ENCODE assay signal across 1 cellular context in genomic region chr1:10473145-10473765, GRCh38.
TF ChIP-seq lines count a peak whose summit lies in the region.

No MANE protein-coding gene starts in this region.

TF ChIP-seq in K562, 482 proteins besides CTCF, POLR2A, EP300 and RAD21 (continued from another document and continues in another):
- TF ChIP-seq HES1 (IDR thresholded peaks at IDR 0.05; ENCODE audit: low read depth) (no peak), ATF7 (IDR thresholded peaks at IDR 0.05) (no peak), ZNF77 (CRISPR knock-in tag; IDR thresholded peaks at IDR 0.05) (no peak), ZNF785 (CRISPR knock-in tag; IDR thresholded peaks at IDR 0.05) (no peak), TFAM (CRISPR knock-in tag; conservative IDR thresholded peaks at IDR 0.05) (no peak), SUPT5H (IDR thresholded peaks at IDR 0.05) (no peak), ZNF311 (CRISPR knock-in tag; IDR thresholded peaks at IDR 0.05) (no peak), ADNP (tag; IDR thresholded peaks at IDR 0.05) (peak; percentile 8; the same call in 1 of the 2 replicates), SMARCB1 (IDR thresholded peaks at IDR 0.05; ENCODE audit: insufficient read length, low read depth) (no peak), ERF (CRISPR knock-in tag; IDR thresholded peaks at IDR 0.05) (no peak), ZNF263 (CRISPR knock-in tag; IDR thresholded peaks at IDR 0.05; ENCODE audit: borderline replicate concordance) (no peak), GABPA (tag; conservative IDR thresholded peaks at IDR 0.05; ENCODE audit: low read depth) (no peak), ZNF395 (CRISPR knock-in tag; IDR thresholded peaks at IDR 0.05) (no peak), IRF2 (CRISPR knock-in tag; IDR thresholded peaks at IDR 0.05) (no peak), NELFE (IDR thresholded peaks at IDR 0.05; ENCODE audit: insufficient read depth, insufficient read length) (no peak), ZMIZ1 (IDR thresholded peaks at IDR 0.05; ENCODE audit: low read depth in 2 of 2, low read length in 2 of 2) (no peak), ZNF707 (CRISPR knock-in tag; conservative IDR thresholded peaks at IDR 0.05) (no peak), NR1H2 (CRISPR knock-in tag; IDR thresholded peaks at IDR 0.05) (no peak), PHB (CRISPR knock-in tag; IDR thresholded peaks at IDR 0.05) (no peak), JUNB (CRISPR knock-in tag; conservative IDR thresholded peaks at IDR 0.05) (no peak), ATF2 (CRISPR knock-in tag; IDR thresholded peaks at IDR 0.05) (no peak), CBX1 (IDR thresholded peaks at IDR 0.05; ENCODE audit: low read depth) (no peak), PTRF (tag; IDR thresholded peaks at IDR 0.05) (no peak), GTF2F1 (IDR thresholded peaks at IDR 0.05; ENCODE audit: low read depth, low read length) (no peak), MTA2 (IDR thresholded peaks at IDR 0.05; ENCODE audit: low read depth) (no peak), SAP30 (IDR thresholded peaks at IDR 0.05; ENCODE audit: borderline replicate concordance, insufficient read depth, low read depth, low read length, poor library complexity, severe bottlenecking) (no peak), MAFF (IDR thresholded peaks at IDR 0.05; ENCODE audit: low read length) (no peak), NR4A1 (CRISPR knock-in tag; IDR thresholded peaks at IDR 0.05) (no peak), NR4A1 (tag; IDR thresholded peaks at IDR 0.05) (no peak), JUN (IDR thresholded peaks at IDR 0.05; ENCODE audit: borderline replicate concordance, low read depth, low read length) (no peak), JUN (CRISPR knock-in tag; IDR thresholded peaks at IDR 0.05; ENCODE audit: borderline replicate concordance) (no peak), TCFL5 (CRISPR knock-in tag; conservative IDR thresholded peaks at IDR 0.05) (no peak), HNRNPH1 (optimal IDR thresholded peaks at IDR 0.05; ENCODE audit: low read depth, low read length) (no peak), TEAD1 (CRISPR knock-in tag; IDR thresholded peaks at IDR 0.05) (no peak), ZNF586 (CRISPR knock-in tag; conservative IDR thresholded peaks at IDR 0.05) (no peak), LARP7 (IDR thresholded peaks at IDR 0.05) (no peak), BCOR (IDR thresholded peaks at IDR 0.05) (0 out of 2 replicates have a peak, but pooled peaks have one; percentile 7), HDAC1 (IDR thresholded peaks at IDR 0.05) (peak in 1 of 2 experiments; percentile 44; a peak in 1 of 4 replicates), ELF2 (CRISPR knock-in tag; IDR thresholded peaks at IDR 0.05) (no peak), NCOA2 (IDR thresholded peaks at IDR 0.05; ENCODE audit: partially characterized antibody in 2 of 2) (no peak), SIN3A (IDR thresholded peaks at IDR 0.05; ENCODE audit: borderline replicate concordance in 2 of 2, control insufficient read depth in 1 of 2, low read depth in 2 of 2, low read length in 2 of 2) (no peak), ZSCAN32 (CRISPR knock-in tag; IDR thresholded peaks at IDR 0.05) (no peak), MIER1 (IDR thresholded peaks at IDR 0.05; ENCODE audit: low read depth) (no peak), ATF1 (CRISPR knock-in tag; IDR thresholded peaks at IDR 0.05) (no peak), ATF1 (tag; IDR thresholded peaks at IDR 0.05) (no peak), JUND (IDR thresholded peaks at IDR 0.05; ENCODE audit: borderline replicate concordance, low read depth, low read length) (peak; percentile 35; the same call in 1 of the 2 replicates), JUND (tag; IDR thresholded peaks at IDR 0.05; ENCODE audit: borderline replicate concordance, low read depth, low read length) (no peak), ZNF282 (CRISPR knock-in tag; IDR thresholded peaks at IDR 0.05) (no peak), TCF7L2 (IDR thresholded peaks at IDR 0.05; ENCODE audit: low read depth, low read length) (no peak), STAT6 (CRISPR knock-in tag; IDR thresholded peaks at IDR 0.05) (no peak), KDM1A (IDR thresholded peaks at IDR 0.05) (peak; percentile 7 to 32; a peak in 1 of 4 replicates), RCOR1 (IDR thresholded peaks at IDR 0.05; ENCODE audit: borderline replicate concordance in 1 of 2, low read depth in 2 of 2, low read length in 2 of 2) (0 out of 4 replicates have a peak, but pooled peaks of 1 of the 2 experiments have one; percentile 42), BCL6 (CRISPR knock-in tag; IDR thresholded peaks at IDR 0.05) (no peak), SNAPC5 (CRISPR knock-in tag; IDR thresholded peaks at IDR 0.05) (no peak), ZNF436 (CRISPR knock-in tag; IDR thresholded peaks at IDR 0.05) (no peak), TOE1 (IDR thresholded peaks at IDR 0.05; ENCODE audit: borderline replicate concordance) (no peak), TOE1 (CRISPR knock-in tag; IDR thresholded peaks at IDR 0.05; ENCODE audit: borderline replicate concordance, low read depth) (no peak), EWSR1 (IDR thresholded peaks at IDR 0.05; ENCODE audit: borderline replicate concordance, low read depth, partially characterized antibody) (no peak), VEZF1 (CRISPR knock-in tag; IDR thresholded peaks at IDR 0.05) (no peak), MAFK (IDR thresholded peaks at IDR 0.05; ENCODE audit: low read length) (no peak), SMAD3 (CRISPR knock-in tag; conservative IDR thresholded peaks at IDR 0.05) (no peak), ZFX (CRISPR knock-in tag; IDR thresholded peaks at IDR 0.05) (no peak), OTX1 (CRISPR knock-in tag; IDR thresholded peaks at IDR 0.05) (no peak), ATF6 (CRISPR knock-in tag; IDR thresholded peaks at IDR 0.05) (no peak), MTA1 (IDR thresholded peaks at IDR 0.05; ENCODE audit: borderline replicate concordance) (no peak), CSDE1 (IDR thresholded peaks at IDR 0.05) (no peak), ARNT (IDR thresholded peaks at IDR 0.05) (no peak), ZNF274 (IDR thresholded peaks at IDR 0.05; ENCODE audit: borderline replicate concordance, low read depth, low read length) (no peak)
